28 cellular contexts compared by ENCODE assay signal in the genomic region with DNA sequence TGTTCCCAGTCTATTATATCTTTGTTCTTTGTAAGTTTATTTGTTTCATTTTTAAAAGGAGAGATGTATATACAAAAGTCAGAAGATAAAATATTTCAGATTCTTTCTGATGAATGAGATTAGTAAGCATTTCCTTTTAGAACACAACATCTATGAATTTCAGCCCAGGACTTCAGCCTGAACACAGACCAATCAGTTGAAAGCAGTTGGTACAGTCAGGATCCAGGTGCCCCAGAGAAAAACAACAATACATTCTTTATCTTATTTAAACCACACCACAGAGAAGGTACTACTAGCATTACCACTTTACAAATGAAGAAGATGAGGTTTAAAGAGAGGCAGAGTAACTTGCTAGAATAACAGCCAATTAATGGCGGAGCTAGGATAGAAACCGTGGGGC.
DNase-seq lines count a peak whose midpoint lies in the region; ATAC-seq, FAIRE-seq and TF ChIP-seq lines count a peak whose summit lies in the region.
"Had no signal": no experiment of that assay in that cellular context is flagged by ENCODE, and none has a peak within 500 bp of the region (broad histone marks: within the 10 kb centered on the region; RNA-seq: fewer than 3 reads in every experiment).

No MANE protein-coding gene starts in this region.

- POLR2A ChIA-PET in T-cell (lab: Charles Lee): interaction anchor here in 1 of 2 donors (1.0 kb wide), 1 partner anchor 50 kb away, joined by 3 read pairs; no protein-coding TSS in a partner anchor
- POLR2A ChIA-PET in endothelial cell of umbilical vein (lab: Charles Lee): interaction anchor here (0.7 to 1.4 kb wide), 2 partner anchors 114 to 879 kb away, joined by 3 to 4 read pairs; a partner anchor contains a TSS

- intact Hi-C loops in endothelial cell of umbilical vein (cut with micrococcal nuclease): no loop called here

- ATAC-seq in T-cell (replicated peaks in 1 of 4) (no peak), GM21390 (IDR thresholded peaks at IDR 0.05; ENCODE audit: unreplicated experiment) (no peak)
- ATAC-seq in effector memory CD8-positive, alpha-beta T cell (replicated peaks): no peak
- ATAC-seq: HepG2, left cardiac atrium, Panc1, right lobe of liver had no signal

- CTCF ChIA-PET in T-cell (lab: Charles Lee) (interaction anchor here in 1 of 2 donors (0.7 kb wide), 1 partner anchor 724 kb away, joined by 3 read pairs; no protein-coding TSS in a partner anchor), endothelial cell of umbilical vein (lab: Charles Lee) (no interaction called here)

- H4K20me1 ChIP-seq in endothelial cell of umbilical vein (replicated peaks; ENCODE audit: control insufficient read depth, extremely low read depth, insufficient read depth, low read length): no peaks in the 10 kb centered on the region

- peaks cover 28 to 42% (median 28%) of the 10 kb centered on the region in 3 donors for H3K4me1 Mint-ChIP-seq in T-cell
- peaks cover 0 to 5% of the 10 kb centered on the region in 2 donors for H3K4me1 Mint-ChIP-seq in effector memory CD8-positive, alpha-beta T cell (ENCODE audit: low read depth in 2 of 2)

- no peak overlapping the region for H3K9ac ChIP-seq in endothelial cell of umbilical vein (replicated peaks; ENCODE audit: extremely low read depth, insufficient read depth, low read length)

- no peaks in the 10 kb centered on the region for H3K79me2 ChIP-seq in endothelial cell of umbilical vein (ENCODE audit: control insufficient read depth, insufficient read depth, low read length)
- H3K79me2 ChIP-seq: hepatocyte had no signal

- no TSS peak for BruUV-seq in endothelial cell of umbilical vein (replicated peaks; lab: Mats Ljungman, UMichigan)

- H3K4me1 ChIP-seq in endothelial cell of umbilical vein (ENCODE audit: control insufficient read depth, extremely low read depth, insufficient read depth, low read length): peaks cover 12% of the 10 kb centered on the region
- H3K4me1 ChIP-seq: right lobe of liver had no signal

- H3K9me3 ChIP-seq in endothelial cell of umbilical vein (replicated peaks; ENCODE audit: control insufficient read depth, insufficient read depth, low read length): no peaks in the 10 kb centered on the region
- H3K9me3 ChIP-seq: right lobe of liver, upper lobe of left lung had no signal

- peak overlapping the region; percentile 74 to 86 for H3K27ac Mint-ChIP-seq in T-cell
- H3K27ac Mint-ChIP-seq in effector memory CD8-positive, alpha-beta T cell: peak overlapping the region in 1 of 2 donors; percentile 47
- H3K27ac Mint-ChIP-seq: CD14-positive monocyte, memory B cell had no signal

- no peak overlapping the region for H3K27ac ChIP-seq in endothelial cell of umbilical vein (ENCODE audit: insufficient read depth, low read depth, low read length)
- H3K27ac ChIP-seq: hepatocyte, right lobe of liver, upper lobe of left lung had no signal

- H3K4me2 ChIP-seq in endothelial cell of umbilical vein (ENCODE audit: insufficient read depth, low read length): peak overlapping the region; percentile 13
- H3K4me2 ChIP-seq: hepatocyte had no signal

- no peaks in the 10 kb centered on the region for H3K36me3 Mint-ChIP-seq in T-cell
- peaks cover 4% of the 10 kb centered on the region for H3K36me3 Mint-ChIP-seq in effector memory CD8-positive, alpha-beta T cell (ENCODE audit: insufficient read depth)

- H3K4me3 ChIP-seq in endothelial cell of umbilical vein (replicated peaks in 1 of 3; ENCODE audit: insufficient read depth in 1 of 3, low read depth in 1 of 3, low read length in 3 of 3): no peak overlapping the region
- H3K4me3 ChIP-seq: hepatocyte, right lobe of liver, upper lobe of left lung had no signal

- peak; percentile 52 for FAIRE-seq in endothelial cell of umbilical vein (lab: Jason Lieb, UNC)
- FAIRE-seq: GM12892, HepG2 had no signal

- H3K9me3 Mint-ChIP-seq in T-cell: peaks cover 0 to 5% (median 0%) of the 10 kb centered on the region in 3 donors
- peaks cover 0 to 2% of the 10 kb centered on the region in 2 donors for H3K9me3 Mint-ChIP-seq in effector memory CD8-positive, alpha-beta T cell

- peak; percentile 5 for DNase-seq in AG08395 (ENCODE audit: low spot score)
- peak; percentile 43 for DNase-seq in EH (ENCODE audit: low read depth)
- DNase-seq in T-cell: no peak
- DNase-seq in endothelial cell of umbilical vein (ENCODE audit: low read depth, low spot score): no peak
- no peak for DNase-seq in DMS79 (lab: John Stamatoyannopoulos, UW)
- DNase-seq in effector memory CD8-positive, alpha-beta T cell: no peak
- DNase-seq: activated CD4-positive, alpha-beta T cell treated with anti-CD3 and anti-CD28 coated beads, Interleukin-2, amount 50 U/mL, for 1 hour; activated CD8-positive, alpha-beta memory T cell treated with anti-CD3 and anti-CD28 coated beads, Interleukin-2, amount 50 U/mL, for 4 hours; activated gamma-delta T cell; amygdala; Calu3; effector CD8-positive, alpha-beta T cell; erythroblast; left cardiac atrium; NCI-H1092 treated with DMSO at 0.1 percent for 48 hours; NCI-H187 treated with DMSO at 0.1 percent for 48 hours; NCI-H526; right lobe of liver; SHP77; stimulated activated CD4-positive, alpha-beta T cell treated with anti-CD3 and anti-CD28 coated beads, Interleukin-2, amount 100 ng/mL, for 48 hours; upper lobe of left lung had no signal

- dilution Hi-C loops in endothelial cell of umbilical vein (cut with MboI; ENCODE audit: extremely low pct_ligation_motif_present, low sequenced_read_pairs): no loop called here

- no peak for TF ChIP-seq CTCF in endothelial cell of umbilical vein (IDR thresholded peaks at IDR 0.05; ENCODE audit: extremely low read depth in 1 of 2, insufficient read depth in 1 of 2, low read depth in 1 of 2, low read length in 2 of 2)

- no peaks in the 10 kb centered on the region for H3K36me3 ChIP-seq in endothelial cell of umbilical vein (ENCODE audit: control insufficient read depth in 2 of 2, extremely low read depth in 1 of 2, insufficient read depth in 2 of 2, low read length in 2 of 2)
- H3K36me3 ChIP-seq: right lobe of liver, upper lobe of left lung had no signal

- TF ChIP-seq POLR2A in endothelial cell of umbilical vein (IDR thresholded peaks at IDR 0.05; ENCODE audit: low read depth, low read length): no peak

- H3K27me3 ChIP-seq in endothelial cell of umbilical vein (ENCODE audit: control insufficient read depth in 2 of 2, insufficient read depth in 2 of 2, low read length in 2 of 2): no peaks in the 10 kb centered on the region
- H3K27me3 ChIP-seq: hepatocyte, right lobe of liver, upper lobe of left lung had no signal

- no peaks in the 10 kb centered on the region for H3K9me1 ChIP-seq in endothelial cell of umbilical vein (replicated peaks; ENCODE audit: control insufficient read depth, extremely low read depth, insufficient read depth, low read length)

- H3K27me3 Mint-ChIP-seq in T-cell: no peaks in the 10 kb centered on the region
- H3K27me3 Mint-ChIP-seq in effector memory CD8-positive, alpha-beta T cell: no peaks in the 10 kb centered on the region
- H3K27me3 Mint-ChIP-seq: memory B cell had no signal

- peak overlapping the region; percentile 27 for H2AFZ ChIP-seq in endothelial cell of umbilical vein (ENCODE audit: low read depth, low read length)
- H2AFZ ChIP-seq: hepatocyte had no signal

- H3K4me3 Mint-ChIP-seq in T-cell: peak overlapping the region in 1 of 3 donors; percentile 3
- H3K4me3 Mint-ChIP-seq in effector memory CD8-positive, alpha-beta T cell: no peak overlapping the region
- H3K4me3 Mint-ChIP-seq: CD14-positive monocyte, memory B cell had no signal

TF ChIP-seq in endothelial cell of umbilical vein, 7 proteins besides CTCF, POLR2A, EP300 and RAD21:
- TF ChIP-seq, protein P1, sequence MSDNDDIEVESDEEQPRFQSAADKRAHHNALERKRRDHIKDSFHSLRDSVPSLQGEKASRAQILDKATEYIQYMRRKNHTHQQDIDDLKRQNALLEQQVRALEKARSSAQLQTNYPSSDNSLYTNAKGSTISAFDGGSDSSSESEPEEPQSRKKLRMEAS (IDR thresholded peaks at IDR 0.05; ENCODE audit: insufficient read depth, insufficient read length): no peak
- TF ChIP-seq POLR2AphosphoS5 (IDR thresholded peaks at IDR 0.05; ENCODE audit: insufficient read depth, low read depth, low read length) (no peak), FOS (IDR thresholded peaks at IDR 0.05; ENCODE audit: borderline replicate concordance, insufficient read depth, low read length) (no peak), JUN (IDR thresholded peaks at IDR 0.05; ENCODE audit: borderline replicate concordance, insufficient read depth, insufficient read length, low read depth) (no peak), EZH2 (IDR thresholded peaks at IDR 0.05; ENCODE audit: borderline replicate concordance, low read depth, low read length, severe bottlenecking) (no peak)

Comparison
In these comparisons a context has a peak if more than half of its experiments do, and no peak if none do; other contexts are left out.
1. DNase-seq: peak in AG08395 (single experiment) and EH (single experiment); none in T-cell (0 of 34), endothelial cell of umbilical vein (single experiment), DMS79 (single experiment) and effector memory CD8-positive, alpha-beta T cell (0 of 3).